In genomic region chr14:69360438-69361108, GRCh38 we compare ENCODE assay signal across 14 cellular contexts. TPM values are rescaled to one million over a fixed set of nuclear protein-coding genes. Genes with fewer than 3 reads are reported as not detected.
DNase-seq lines count a peak whose midpoint lies in the region; ATAC-seq and TF ChIP-seq lines count a peak whose summit lies in the region.
"Had no signal": no experiment of that assay in that cellular context is flagged by ENCODE, and none has a peak within 500 bp of the region (broad histone marks: within the 10 kb centered on the region; RNA-seq: fewer than 3 reads in every experiment).

No MANE protein-coding gene starts in this region.

- ATAC-seq in activated CD8-positive, alpha-beta T cell treated with anti-CD3 and anti-CD28 coated beads for 36 hours, result no peak
- ATAC-seq in activated CD8-positive, alpha-beta T cell treated with anti-CD3 and anti-CD28 coated beads, Interleukin-2, amount 10 ng/mL, durations not matched to agents 7 days and 5 days, result no peak
- peak; percentile 54 for ATAC-seq in GM18511 (IDR thresholded peaks at IDR 0.05; ENCODE audit: unreplicated experiment)
- peak; percentile 74 for ATAC-seq in memory B cell (ENCODE audit: low read depth)
- ATAC-seq in HG02623 (IDR thresholded peaks at IDR 0.05; ENCODE audit: unreplicated experiment), result no peak
- ATAC-seq: Panc1 had no signal

- no peak for TF ChIP-seq CTCF in activated CD8-positive, alpha-beta T cell treated with anti-CD3 and anti-CD28 coated beads for 36 hours (IDR thresholded peaks at IDR 0.05)

- H3K27ac Mint-ChIP-seq in activated CD8-positive, alpha-beta T cell treated with anti-CD3 and anti-CD28 coated beads for 36 hours, result no peak overlapping the region
- H3K27ac Mint-ChIP-seq in activated CD8-positive, alpha-beta T cell treated with anti-CD3 and anti-CD28 coated beads, Interleukin-2, amount 10 ng/mL, durations not matched to agents 7 days and 5 days, result no peak overlapping the region
- no peak overlapping the region for H3K27ac Mint-ChIP-seq in memory B cell
- H3K27ac Mint-ChIP-seq: activated T-helper 2 cell treated with anti-CD3 and anti-CD28 coated beads, Interferon-gamma antibody, Interleukin-2, Interleukin-4, amounts not matched to agents 10 μg/mL and 5 μg/mL and 100 μg/mL, durations not matched to agents 14 hours and 24 hours and 36 hours had no signal

- no peaks in the 10 kb centered on the region for H3K36me3 Mint-ChIP-seq in activated CD8-positive, alpha-beta T cell treated with anti-CD3 and anti-CD28 coated beads for 36 hours (ENCODE audit: low read depth)
- no peaks in the 10 kb centered on the region for H3K36me3 Mint-ChIP-seq in activated CD8-positive, alpha-beta T cell treated with anti-CD3 and anti-CD28 coated beads, Interleukin-2, amount 10 ng/mL, durations not matched to agents 7 days and 5 days (ENCODE audit: low read depth)
- H3K36me3 Mint-ChIP-seq in memory B cell, result no peaks in the 10 kb centered on the region

- DNase-seq in activated CD8-positive, alpha-beta T cell treated with anti-CD3 and anti-CD28 coated beads for 36 hours, result peak; percentile 46
- no peak for DNase-seq in activated CD8-positive, alpha-beta T cell treated with anti-CD3 and anti-CD28 coated beads, Interleukin-2, amount 10 ng/mL, durations not matched to agents 7 days and 5 days
- peak; percentile 16 for DNase-seq in MV-4-11 (lab: John Stamatoyannopoulos, UW)
- no peak for DNase-seq in memory B cell (ENCODE audit: low spot score in 2 of 2)
- no peak for DNase-seq in GF-D8 (lab: John Stamatoyannopoulos, UW)
- no peak for DNase-seq in A172 (ENCODE audit: low spot score)
- DNase-seq: kidney, NCI-H345, posterior cingulate gyrus, transverse colon had no signal

- CTCF ChIA-PET in activated CD8-positive, alpha-beta T cell treated with anti-CD3 and anti-CD28 coated beads for 36 hours (lab: Charles Lee), result interaction anchor here (0.6 to 1.9 kb wide), 2 partner anchors 9 to 240 kb away, joined by 3 to 4 read pairs; no protein-coding TSS in a partner anchor
- CTCF ChIA-PET in activated CD8-positive, alpha-beta T cell treated with anti-CD3 and anti-CD28 coated beads, Interleukin-2, amount 10 ng/mL, durations not matched to agents 7 days and 5 days (lab: Charles Lee), result no interaction called here

- H3K4me1 Mint-ChIP-seq in activated CD8-positive, alpha-beta T cell treated with anti-CD3 and anti-CD28 coated beads for 36 hours (ENCODE audit: low read depth), result peaks cover 27% of the 10 kb centered on the region
- no peaks in the 10 kb centered on the region for H3K4me1 Mint-ChIP-seq in activated CD8-positive, alpha-beta T cell treated with anti-CD3 and anti-CD28 coated beads, Interleukin-2, amount 10 ng/mL, durations not matched to agents 7 days and 5 days (ENCODE audit: low read depth)
- H3K4me1 Mint-ChIP-seq in memory B cell, result peaks cover 16% of the 10 kb centered on the region

- H3K9me3 Mint-ChIP-seq in activated CD8-positive, alpha-beta T cell treated with anti-CD3 and anti-CD28 coated beads for 36 hours, result no peaks in the 10 kb centered on the region
- H3K9me3 Mint-ChIP-seq in activated CD8-positive, alpha-beta T cell treated with anti-CD3 and anti-CD28 coated beads, Interleukin-2, amount 10 ng/mL, durations not matched to agents 7 days and 5 days (ENCODE audit: insufficient read depth), result no peaks in the 10 kb centered on the region
- no peaks in the 10 kb centered on the region for H3K9me3 Mint-ChIP-seq in memory B cell
- H3K9me3 Mint-ChIP-seq: activated T-helper 2 cell treated with anti-CD3 and anti-CD28 coated beads, Interferon-gamma antibody, Interleukin-2, Interleukin-4, amounts not matched to agents 10 μg/mL and 5 μg/mL and 100 μg/mL, durations not matched to agents 14 hours and 24 hours and 36 hours had no signal

- no peaks in the 10 kb centered on the region for H3K27me3 Mint-ChIP-seq in activated CD8-positive, alpha-beta T cell treated with anti-CD3 and anti-CD28 coated beads for 36 hours
- no peaks in the 10 kb centered on the region for H3K27me3 Mint-ChIP-seq in activated CD8-positive, alpha-beta T cell treated with anti-CD3 and anti-CD28 coated beads, Interleukin-2, amount 10 ng/mL, durations not matched to agents 7 days and 5 days (ENCODE audit: low read depth)
- peaks cover 3% of the 10 kb centered on the region for H3K27me3 Mint-ChIP-seq in memory B cell

- intact Hi-C loops in activated CD8-positive, alpha-beta T cell treated with anti-CD3 and anti-CD28 coated beads for 36 hours (cut with micrococcal nuclease), result no loop called here

- POLR2A ChIA-PET in activated CD8-positive, alpha-beta T cell treated with anti-CD3 and anti-CD28 coated beads for 36 hours (lab: Charles Lee), result interaction anchor here (0.6 to 4.2 kb wide), 3 partner anchors 13 to 35 kb away, joined by 3 to 14 read pairs (median 4); no protein-coding TSS in a partner anchor
- POLR2A ChIA-PET in activated CD8-positive, alpha-beta T cell treated with anti-CD3 and anti-CD28 coated beads, Interleukin-2, amount 10 ng/mL, durations not matched to agents 7 days and 5 days (lab: Charles Lee), result no interaction called here

- H3K4me3 Mint-ChIP-seq in activated CD8-positive, alpha-beta T cell treated with anti-CD3 and anti-CD28 coated beads for 36 hours, result no peak overlapping the region
- H3K4me3 Mint-ChIP-seq in activated CD8-positive, alpha-beta T cell treated with anti-CD3 and anti-CD28 coated beads, Interleukin-2, amount 10 ng/mL, durations not matched to agents 7 days and 5 days, result no peak overlapping the region
- H3K4me3 Mint-ChIP-seq in memory B cell, result no peak overlapping the region

RNA-seq across cellular contexts. Expression of gene ERH, which starts 37.5 kb away (rescaled TPM):
- 100 to 1,000 TPM; 301 to 313 TPM for total RNA-seq in activated CD8-positive, alpha-beta T cell treated with anti-CD3 and anti-CD28 coated beads for 36 hours
- 100 to 1,000 TPM; 290 to 318 TPM for total RNA-seq in activated CD8-positive, alpha-beta T cell treated with anti-CD3 and anti-CD28 coated beads, Interleukin-2, amount 10 ng/mL, durations not matched to agents 7 days and 5 days
- total RNA-seq in A172 (2014; rRNA removed; shearing (Covaris generic)), result 155 and 165 TPM in 2 replicates

RNA-seq across cellular contexts. Expression of gene SLC39A9, which starts 37.9 kb away (rescaled TPM):
- total RNA-seq in activated CD8-positive, alpha-beta T cell treated with anti-CD3 and anti-CD28 coated beads for 36 hours, result 10 to 100 TPM; 39.2 to 41.3 TPM
- total RNA-seq in activated CD8-positive, alpha-beta T cell treated with anti-CD3 and anti-CD28 coated beads, Interleukin-2, amount 10 ng/mL, durations not matched to agents 7 days and 5 days, result 10 to 100 TPM; 44.5 to 46.2 TPM
- 53.9 and 64.5 TPM in 2 replicates for total RNA-seq in A172 (2014; rRNA removed; shearing (Covaris generic))

Comparison
In these comparisons a context has a peak if more than half of its experiments do, and no peak if none do; other contexts are left out.
1. DNase-seq: peak in activated CD8-positive, alpha-beta T cell treated with anti-CD3 and anti-CD28 coated beads for 36 hours (single experiment) and MV-4-11 (single experiment); none in activated CD8-positive, alpha-beta T cell treated with anti-CD3 and anti-CD28 coated beads, Interleukin-2, amount 10 ng/mL, durations not matched to agents 7 days and 5 days (single experiment), memory B cell (0 of 2), GF-D8 (single experiment) and A172 (single experiment).
2. ATAC-seq: peak in GM18511 (single experiment) and memory B cell (single experiment); none in activated CD8-positive, alpha-beta T cell treated with anti-CD3 and anti-CD28 coated beads for 36 hours (single experiment), activated CD8-positive, alpha-beta T cell treated with anti-CD3 and anti-CD28 coated beads, Interleukin-2, amount 10 ng/mL, durations not matched to agents 7 days and 5 days (single experiment) and HG02623 (single experiment).